ENCODE assay signal across 1 cellular context in genomic region chr4:148961526-148961925, GRCh38.
TF ChIP-seq lines count a peak whose summit lies in the region.

No MANE protein-coding gene starts in this region.

TF ChIP-seq in IMR-90, 13 proteins besides CTCF, POLR2A, EP300 and RAD21 (continued from another document):
- no peak for TF ChIP-seq MAZ (IDR thresholded peaks at IDR 0.05; ENCODE audit: borderline replicate concordance, low read depth, low read length)
